ENCODE assay signal across 7 cellular contexts in genomic region chr20:25309395-25310267, GRCh38.
DNase-seq lines count a peak whose midpoint lies in the region; ATAC-seq and TF ChIP-seq lines count a peak whose summit lies in the region.

No MANE protein-coding gene starts in this region.

- no peaks in the 10 kb centered on the region for H3F3A ChIP-seq in PC-3 (ENCODE audit: low read length, unreplicated experiment)

- no peaks in the 10 kb centered on the region for H3K79me2 ChIP-seq in PC-3 (ENCODE audit: low read length)

- H3K4me3 ChIP-seq in PC-3 (ENCODE audit: low read length), result peak overlapping the region; percentile 55
- H3K4me3 ChIP-seq in mucosa of stomach (ENCODE audit: low read length), result no peak overlapping the region
- no peak overlapping the region for H3K4me3 ChIP-seq in WERI-Rb-1 (ENCODE audit: low read depth, low read length)

- no peaks in the 10 kb centered on the region for H3K9me3 ChIP-seq in PC-3 (ENCODE audit: low read length)
- no peaks in the 10 kb centered on the region for H3K9me3 ChIP-seq in mucosa of stomach (ENCODE audit: control insufficient read depth, low read length)
- no peaks in the 10 kb centered on the region for H3K9me3 ChIP-seq in WERI-Rb-1 (ENCODE audit: severe bottlenecking)

- ATAC-seq in PC-3, result peak; percentile 81
- no peak for ATAC-seq in HG02798 (IDR thresholded peaks at IDR 0.05; ENCODE audit: poor library complexity, unreplicated experiment)

- no peaks in the 10 kb centered on the region for H4K20me1 ChIP-seq in PC-3 (ENCODE audit: low read length)

- H3K4me1 ChIP-seq in PC-3 (ENCODE audit: insufficient read depth, low read length) (peaks cover 33% of the 10 kb centered on the region), mucosa of stomach (ENCODE audit: control insufficient read depth, insufficient read depth, low read length) (peaks cover 43% of the 10 kb centered on the region)

- no peak overlapping the region for H2AFZ ChIP-seq in PC-3 (ENCODE audit: low read length)

- CTCF ChIA-PET in PC-3 (lab: Charles Lee), result interaction anchor here (0.7 to 1.4 kb wide), 5 partner anchors 9 to 89 kb away, joined by 3 to 18 read pairs (median 4); no protein-coding TSS in a partner anchor

- no TSS peak for BruUV-seq in PC-3 (replicated peaks; lab: Mats Ljungman, UMichigan)

- DNase-seq in GOT3 (lab: John Stamatoyannopoulos, UW) (peak; percentile 65), PC-3 (peak; percentile 88), dedifferentiated amniotic fluid mesenchymal stem cell (ENCODE audit: extremely low spot score) (peak; percentile 48), NCI-H1048 (lab: John Stamatoyannopoulos, UW) (no peak), WERI-Rb-1 (no peak)

- H3K36me3 ChIP-seq in PC-3 (ENCODE audit: low read depth, low read length), result no peaks in the 10 kb centered on the region
- H3K36me3 ChIP-seq in mucosa of stomach (ENCODE audit: control insufficient read depth, insufficient read depth, low read length), result no peaks in the 10 kb centered on the region
- peaks cover 17% of the 10 kb centered on the region for H3K36me3 ChIP-seq in WERI-Rb-1

- H3K27ac ChIP-seq in PC-3 (ENCODE audit: low read length) (peak overlapping the region; percentile 93), WERI-Rb-1 (no peak overlapping the region)

- no peaks in the 10 kb centered on the region for H3K9me2 ChIP-seq in PC-3 (replicated peaks; ENCODE audit: low read length)

- peak overlapping the region; percentile 76 for H3K9ac ChIP-seq in PC-3 (ENCODE audit: low read length)
- peak overlapping the region; percentile 51 for H3K9ac ChIP-seq in mucosa of stomach (ENCODE audit: low read length)

- POLR2A ChIA-PET in PC-3 (lab: Charles Lee; ENCODE audit: unreplicated experiment), result interaction anchor here (0.5 to 1.0 kb wide), 6 partner anchors 13 to 81 kb away, joined by 3 to 13 read pairs (median 3); no protein-coding TSS in a partner anchor

- peak overlapping the region; percentile 80 for H3K4me2 ChIP-seq in PC-3 (ENCODE audit: low read length)

- TF ChIP-seq CTCF in PC-3 (conservative IDR thresholded peaks at IDR 0.05; ENCODE audit: low read depth, low read length) (0 out of 2 replicates have a peak, but pooled peaks have one; percentile 10), WERI-Rb-1 (IDR thresholded peaks at IDR 0.05; ENCODE audit: low read depth, low read length) (no peak)

- intact Hi-C loops in PC-3 (cut with micrococcal nuclease), result loop anchor here (1.0 to 5.0 kb wide), 3 partner anchors 43 to 90 kb away; no protein-coding TSS in a partner anchor

- H3K27me3 ChIP-seq in PC-3 (ENCODE audit: low read length) (no peaks in the 10 kb centered on the region), mucosa of stomach (ENCODE audit: control insufficient read depth, insufficient read depth, low read length) (no peaks in the 10 kb centered on the region), WERI-Rb-1 (ENCODE audit: insufficient read depth, low read depth, severe bottlenecking) (no peaks in the 10 kb centered on the region)

Comparison
In these comparisons a context has a peak if more than half of its experiments do, and no peak if none do; other contexts are left out.
1. DNase-seq: peak in GOT3 (single experiment), PC-3 (single experiment) and dedifferentiated amniotic fluid mesenchymal stem cell (single experiment); none in NCI-H1048 (single experiment) and WERI-Rb-1 (single experiment).